ENCODE assay signal across 11 cellular contexts in genomic region chr3:27758083-27758482, GRCh38. TPM values are rescaled to one million over a fixed set of nuclear protein-coding genes. Genes with fewer than 3 reads are reported as not detected.
DNase-seq lines count a peak whose midpoint lies in the region; ATAC-seq, FAIRE-seq and TF ChIP-seq lines count a peak whose summit lies in the region.
"Had no signal": no experiment of that assay in that cellular context is flagged by ENCODE, and none has a peak within 500 bp of the region (broad histone marks: within the 10 kb centered on the region; RNA-seq: fewer than 3 reads in every experiment).

No MANE protein-coding gene starts in this region.

- H3K4me2 ChIP-seq in HepG2 (ENCODE audit: low read depth, low read length), result no peak overlapping the region
- H3K4me2 ChIP-seq: KMS-11 had no signal

- TF ChIP-seq POLR2A in HepG2 (IDR thresholded peaks at IDR 0.05; ENCODE audit: insufficient read depth in 1 of 2, low read depth in 2 of 2, low read length in 2 of 2), result no peak

- no peak for TF ChIP-seq RAD21 in HepG2 (CRISPR knock-in tag; IDR thresholded peaks at IDR 0.05)

- H4K20me1 ChIP-seq in HepG2 (ENCODE audit: insufficient read depth, low read length), result no peaks in the 10 kb centered on the region

- no peaks in the 10 kb centered on the region for H3K4me1 ChIP-seq in HepG2 (ENCODE audit: insufficient read depth, low read length)
- H3K4me1 ChIP-seq: right atrium auricular region had no signal

- TF ChIP-seq EP300 in HepG2 (IDR thresholded peaks at IDR 0.05; ENCODE audit: low read depth in 2 of 2, low read length in 2 of 2) (no peak), HepG2 (CRISPR knock-in tag; IDR thresholded peaks at IDR 0.05; ENCODE audit: borderline replicate concordance) (no peak)

- no peaks in the 10 kb centered on the region for H3K79me2 ChIP-seq in HepG2 (ENCODE audit: insufficient read depth, low read length)

- CTCF ChIA-PET in HepG2 (lab: Yijun Ruan, JAX; ENCODE audit: low intra/inter-chr PET ratio, low total read pairs), result no interaction called here

- no peaks in the 10 kb centered on the region for H3K9me3 ChIP-seq in HepG2 (ENCODE audit: low read length)
- H3K9me3 ChIP-seq: right atrium auricular region, thoracic aorta had no signal

- BruUV-seq in HepG2 (replicated peaks; lab: Mats Ljungman, UMichigan), result no TSS peak

- in situ Hi-C loops in HepG2 (cut with HindIII; ENCODE audit: extremely low pct_ligation_motif_present, low pct_unique_long_range_greater_than_20kb), result no loop called here

- WGBS in HepG2 (ENCODE audit: low lambda C conversion rate), result 28% methylated on average over 1 of the region's 1 CpG

- TF ChIP-seq CTCF in HepG2 (CRISPR knock-in tag; IDR thresholded peaks at IDR 0.05), result no peak

- DNase-seq in 8988T (peak; percentile 16), GM04503 (ENCODE audit: low read depth) (peak; percentile 53), foreskin melanocyte (peak; percentile 99), NCI-H748 treated with DMSO at 0.1 percent for 48 hours (lab: John Stamatoyannopoulos, UW) (no peak), HepG2 (ENCODE audit: low spot score) (no peak)
- DNase-seq in activated CD8-positive, alpha-beta memory T cell treated with anti-CD3 and anti-CD28 coated beads, Interleukin-2, amount 50 U/mL, for 4 hours, result peak; percentile 18

- ATAC-seq in HepG2 (no peak), GM18498 (IDR thresholded peaks at IDR 0.05; ENCODE audit: unreplicated experiment) (no peak), HG03159 (IDR thresholded peaks at IDR 0.05; ENCODE audit: unreplicated experiment) (no peak)

- no peak for FAIRE-seq in HepG2 (lab: Jason Lieb, UNC)

- no peak overlapping the region for H3K9ac ChIP-seq in HepG2 (ENCODE audit: insufficient read depth, low read depth, low read length)
- H3K9ac ChIP-seq: KMS-11 had no signal

- H3K27ac ChIP-seq in HepG2 (ENCODE audit: extremely low read length, insufficient read depth, low read length), result no peak overlapping the region
- H3K27ac ChIP-seq: KMS-11, right atrium auricular region, thoracic aorta had no signal

- no peak overlapping the region for H2AFZ ChIP-seq in HepG2 (ENCODE audit: low read length)

- intact Hi-C loops in HepG2 (cut with micrococcal nuclease; ENCODE audit: unreplicated experiment), result no loop called here

- H3K36me3 ChIP-seq in HepG2 (replicated peaks in 1 of 2; ENCODE audit: control insufficient read depth in 1 of 2, insufficient read depth in 2 of 2, low read length in 2 of 2), result no peaks in the 10 kb centered on the region
- H3K36me3 ChIP-seq: right atrium auricular region, thoracic aorta had no signal

- peaks cover 0 to 3% of the 10 kb centered on the region in 2 experiments; a peak in 2 of 5 replicates for H3K27me3 ChIP-seq in HepG2 (ENCODE audit: control insufficient read depth in 1 of 2, insufficient read depth in 2 of 2, low read length in 2 of 2)
- H3K27me3 ChIP-seq: right atrium auricular region had no signal

- no peak overlapping the region for H3K4me3 ChIP-seq in HepG2 (replicated peaks in 1 of 3; ENCODE audit: insufficient read depth in 1 of 3, low read depth in 2 of 3, low read length in 3 of 3)
- H3K4me3 ChIP-seq: right atrium auricular region, thoracic aorta had no signal

- POLR2A ChIA-PET in HepG2 (lab: Yijun Ruan, JAX), result no interaction called here

TF ChIP-seq in HepG2, 621 proteins besides CTCF, POLR2A, EP300 and RAD21:
- no peak for TF ChIP-seq ZNF546 (CRISPR knock-in tag; conservative IDR thresholded peaks at IDR 0.05)
- TF ChIP-seq EZH2 (conservative IDR thresholded peaks at IDR 0.05; ENCODE audit: low read depth, low read length), result no peak

RNA-seq across cellular contexts. Expression of gene EOMES, which starts 36.0 kb away (rescaled TPM):
- 0.11 and 0.28 TPM in 2 replicates for total RNA-seq in HepG2 (2016; rRNA removed; fragmentation: Illumina TruSeq; extraction: Trizol)
- 0.09 TPM in 1 of 2 replicates, not detected in the other for total RNA-seq in HepG2 (2016; cell fraction: cytosol; rRNA removed; fragmentation: Illumina TruSeq; extraction: Trizol; ENCODE audit: low read depth)
- total RNA-seq in HepG2 (2016; cell fraction: insoluble cytoplasmic fraction; rRNA removed; fragmentation: Illumina TruSeq; extraction: Trizol), result 0.15 and 0.24 TPM in 2 replicates
- total RNA-seq in HepG2 (2016; cell fraction: membrane; rRNA removed; fragmentation: Illumina TruSeq; extraction: Trizol), result 0.06 and 0.10 TPM in 2 replicates
- total RNA-seq in HepG2 (2016; cell fraction: nucleus; rRNA removed; fragmentation: Illumina TruSeq; extraction: Trizol), result not detected in 2 replicates
- polyA plus RNA-seq in HepG2 (2011; rRNA removed), result 0.10 and 0.12 TPM in 2 replicates
- 0.05 and 0.12 TPM in 2 replicates for polyA plus RNA-seq in HepG2 (2011; cell fraction: cytosol; rRNA removed)
- 0.05 and 0.09 TPM in 2 replicates for polyA plus RNA-seq in HepG2 (2011; cell fraction: nucleus; rRNA removed)
- polyA plus RNA-seq in HepG2 (2012), result 0.04 TPM in 1 of 2 replicates, not detected in the other
- polyA plus RNA-seq in HepG2 (2016; cell fraction: cytosol; fragmentation: Illumina TruSeq; extraction: Trizol; ENCODE audit: low read depth), result 0.06 TPM in 1 of 2 replicates, not detected in the other
- polyA plus RNA-seq in HepG2 (2016; cell fraction: insoluble cytoplasmic fraction; fragmentation: Illumina TruSeq; extraction: Trizol; ENCODE audit: low read depth), result 0.27 and 0.40 TPM in 2 replicates
- polyA plus RNA-seq in HepG2 (2016; cell fraction: membrane; fragmentation: Illumina TruSeq; extraction: Trizol; ENCODE audit: low read depth), result not detected in 2 replicates
- polyA plus RNA-seq in HepG2 (2016; cell fraction: nucleus; fragmentation: Illumina TruSeq; extraction: Trizol; ENCODE audit: insufficient read depth, low read depth), result 0.36 TPM in 1 of 2 replicates, not detected in the other
- 0.10 and 0.63 TPM in 2 replicates for polyA minus RNA-seq in HepG2 (2011; rRNA and poly(A)+ RNA removed; ENCODE audit: low replicate concordance)
- 0.18 TPM in 1 of 2 replicates, not detected in the other for polyA minus RNA-seq in HepG2 (2011; cell fraction: cytosol; rRNA and poly(A)+ RNA removed)
- 0.25 and 0.26 TPM in 2 replicates for polyA minus RNA-seq in HepG2 (2011; cell fraction: nucleus; rRNA and poly(A)+ RNA removed)

Comparison
In these comparisons a context has a peak if more than half of its experiments do, and no peak if none do; other contexts are left out.
1. DNase-seq: peak in 8988T (single experiment), GM04503 (single experiment), activated CD8-positive, alpha-beta memory T cell treated with anti-CD3 and anti-CD28 coated beads, Interleukin-2, amount 50 U/mL, for 4 hours (single experiment) and foreskin melanocyte (single experiment); none in NCI-H748 treated with DMSO at 0.1 percent for 48 hours (single experiment) and HepG2 (single experiment).